In genomic region chr7:127914693-127915092, GRCh38 we compare ENCODE assay signal across 8 cellular contexts.
"Had no signal": no experiment of that assay in that cellular context is flagged by ENCODE, and none has a peak within 500 bp of the region (broad histone marks: within the 10 kb centered on the region; RNA-seq: fewer than 3 reads in every experiment).

No MANE protein-coding gene starts in this region.

- H2AFZ ChIP-seq: GM23338 had no signal

- ATAC-seq: GM23338 had no signal

- H3K9ac ChIP-seq: KMS-11 had no signal

- H3K27ac Mint-ChIP-seq: GM23338 had no signal

- H3K36me3 ChIP-seq: HAP-1 had no signal

- H3K9me3 ChIP-seq: HAP-1 had no signal

- DNase-seq: H7, IMR-90, Kasumi-1, KBM-7 had no signal

- H3K9me3 Mint-ChIP-seq: GM23338 had no signal

- H3K4me3 Mint-ChIP-seq: GM23338 had no signal

- H3K27ac ChIP-seq: HL-60, KMS-11 had no signal

- H3K4me2 ChIP-seq: GM23338, KMS-11 had no signal

- H3K4me3 ChIP-seq: GM23338, HAP-1 had no signal
